ENCODE assay signal across 30 cellular contexts in genomic region chr22:19693981-19694670, GRCh38. TPM values are rescaled to one million over a fixed set of nuclear protein-coding genes. Genes with fewer than 3 reads are reported as not detected.
DNase-seq lines count a peak whose midpoint lies in the region; ATAC-seq, FAIRE-seq and TF ChIP-seq lines count a peak whose summit lies in the region.
"Had no signal": no experiment of that assay in that cellular context is flagged by ENCODE, and none has a peak within 500 bp of the region (broad histone marks: within the 10 kb centered on the region; RNA-seq: fewer than 3 reads in every experiment).

No MANE protein-coding gene starts in this region.

- TF ChIP-seq RAD21 in IMR-90 (IDR thresholded peaks at IDR 0.05; ENCODE audit: low read length) (no peak), H1 (IDR thresholded peaks at IDR 0.05 in 1 of 2, conservative IDR thresholded peaks at IDR 0.05 in 1 of 2; ENCODE audit: low read depth in 2 of 2, low read length in 2 of 2) (no peak)

- TF ChIP-seq CTCF in IMR-90 (conservative IDR thresholded peaks at IDR 0.05; ENCODE audit: low read depth, low read length) (no peak), H1 (IDR thresholded peaks at IDR 0.05; ENCODE audit: control extremely low read depth in 1 of 3, insufficient read depth in 1 of 3, low read depth in 1 of 3, low read length in 3 of 3) (no peak), osteoblast (IDR thresholded peaks at IDR 0.05; ENCODE audit: extremely low read depth, low read depth, low read length) (no peak)

- H3K4me2 ChIP-seq in IMR-90 (ENCODE audit: low read depth, low read length) (no peak overlapping the region), H1 (ENCODE audit: insufficient read depth in 1 of 2, low read depth in 2 of 2, low read length in 2 of 2) (no peak overlapping the region), osteoblast (ENCODE audit: insufficient read depth, low read length) (no peak overlapping the region)
- H3K4me2 ChIP-seq: A549, PC-9 had no signal

- H2BK12ac ChIP-seq in H1 (ENCODE audit: low read depth, low read length): peak overlapping the region; percentile 27; the same call in 1 of the 2 replicates

- H2AK9ac ChIP-seq in IMR-90 (replicated peaks; ENCODE audit: low read depth, low read length, poor library complexity): no peak overlapping the region

- DNase-seq in IMR-90 (no peak), H1 (ENCODE audit: low read depth in 1 of 2, low spot score in 2 of 2) (no peak), osteoblast (ENCODE audit: insufficient read length, low spot score, missing footprints) (peak; percentile 21), urothelium cell line (ENCODE audit: low spot score) (no peak), erythroblast (lab: John Stamatoyannopoulos, UW) (no peak)
- DNase-seq in effector memory CD4-positive, alpha-beta T cell: no peak
- DNase-seq: CD8-positive, alpha-beta memory T cell; DMS 273 treated with DMSO at 0.1 percent for 48 hours; DMS79; EL; GDM1; NCI-H1092 treated with DMSO at 0.1 percent for 48 hours; NCI-H1436; NCI-H187; NCI-H2081 treated with DMSO at 0.1 percent for 48 hours; NCI-H2171 treated with DMSO at 0.1 percent for 48 hours; NCI-H345; NCI-H510A treated with DMSO at 0.1 percent for 48 hours; NCI-H748 treated with DMSO at 0.1 percent for 48 hours; PC-9; SJCRH30 had no signal

- H3K9ac ChIP-seq in IMR-90 (ENCODE audit: low read depth, low read length) (no peak overlapping the region), H1 (replicated peaks in 1 of 4; ENCODE audit: extremely low read depth in 1 of 4, low read depth in 3 of 4, low read length in 3 of 4) (no peak overlapping the region)

- H4K91ac ChIP-seq in IMR-90 (ENCODE audit: insufficient read depth, low read depth, low read length) (no peak overlapping the region), H1 (replicated peaks; ENCODE audit: insufficient read length, low read length) (no peak overlapping the region)

- dilution Hi-C loops in IMR-90 (cut with HindIII; ENCODE audit: low sequenced_read_pairs, unreplicated experiment): no loop called here

- H2BK15ac ChIP-seq in IMR-90 (ENCODE audit: low read depth, low read length) (no peak overlapping the region), H1 (ENCODE audit: low read length) (0 out of 2 replicates have a peak overlapping the region, but pooled peaks have one; percentile 29)

- 93% methylated on average over 6 of the region's 12 CpGs; no CpG with 5 or more reads in 1 of the 2 experiments for WGBS in IMR-90 (ENCODE audit: extremely low coverage in 2 of 2, insufficient read length in 1 of 2), 2 experiments
- 90% methylated on average over 12 of the region's 12 CpGs; no CpG with 5 or more reads in 1 of the 2 experiments for WGBS in H1 (ENCODE audit: extremely low coverage in 1 of 2, insufficient coverage in 1 of 2, insufficient read length in 1 of 2, insufficient replicate concordance in 2 of 2, low coverage in 1 of 2, low lambda C conversion rate in 2 of 2, missing lambda C conversion rate in 1 of 2), 2 experiments

- H2BK20ac ChIP-seq in IMR-90 (ENCODE audit: low read depth, low read length): no peak overlapping the region
- no peak overlapping the region for H2BK20ac ChIP-seq in H1 (ENCODE audit: low read length)

- POLR2A ChIA-PET in IMR-90 (lab: Charles Lee; ENCODE audit: unreplicated experiment): no interaction called here
- POLR2A ChIA-PET in H1 (lab: Charles Lee; ENCODE audit: partially characterized antibody): no interaction called here

- no peak overlapping the region for H4K8ac ChIP-seq in IMR-90 (ENCODE audit: low read depth in 2 of 2, low read length in 2 of 2)
- H4K8ac ChIP-seq in H1 (ENCODE audit: extremely low read depth, insufficient read depth, low read length): no peak overlapping the region; the same call in 1 of the 2 replicates

- H4K20me1 ChIP-seq in IMR-90 (ENCODE audit: insufficient read depth, low read length) (no peaks in the 10 kb centered on the region), H1 (replicated peaks in 1 of 2; ENCODE audit: control insufficient read depth in 1 of 2, insufficient read depth in 2 of 2, low read length in 2 of 2) (no peaks in the 10 kb centered on the region), osteoblast (ENCODE audit: insufficient read depth, low read length) (no peaks in the 10 kb centered on the region)

- no peaks in the 10 kb centered on the region for H3K79me2 ChIP-seq in H1 (ENCODE audit: control insufficient read depth in 1 of 2, insufficient read depth in 2 of 2, low read length in 2 of 2)
- H3K79me2 ChIP-seq in osteoblast (ENCODE audit: insufficient read depth, low read length): no peaks in the 10 kb centered on the region

- H3K4ac ChIP-seq in IMR-90 (ENCODE audit: low read depth, low read length) (no peak overlapping the region), H1 (replicated peaks; ENCODE audit: insufficient read length, low read depth, low read length) (no peak overlapping the region)

- H2AFZ ChIP-seq in IMR-90 (replicated peaks; ENCODE audit: low read length, poor library complexity) (peak overlapping the region; percentile 58), H1 (ENCODE audit: low read length) (no peak overlapping the region), osteoblast (ENCODE audit: low read length) (no peak overlapping the region)
- H2AFZ ChIP-seq: PC-9 had no signal

- no peaks in the 10 kb centered on the region for H3K23me2 ChIP-seq in H1 (ENCODE audit: low read depth, low read length)

- CTCF ChIA-PET in IMR-90 (lab: Yijun Ruan, JAX): no interaction called here
- CTCF ChIA-PET in H1 (lab: Charles Lee; ENCODE audit: partially characterized antibody): interaction anchor here (2.2 kb wide), 1 partner anchor 14 kb away, joined by 13 read pairs; no protein-coding TSS in a partner anchor

- H2BK5ac ChIP-seq in IMR-90 (ENCODE audit: low read depth, low read length, poor library complexity, severe bottlenecking) (no peak overlapping the region), H1 (ENCODE audit: low read depth, low read length) (no peak overlapping the region)

- H3K79me1 ChIP-seq in IMR-90 (ENCODE audit: low read depth in 1 of 2, low read length in 2 of 2) (no peaks in the 10 kb centered on the region), H1 (ENCODE audit: low read depth, low read length) (no peaks in the 10 kb centered on the region)

- H2AK5ac ChIP-seq in IMR-90 (ENCODE audit: low read depth, low read length): no peak overlapping the region
- no peak overlapping the region for H2AK5ac ChIP-seq in H1 (ENCODE audit: low read depth, low read length)

- no peaks in the 10 kb centered on the region for H3K9me3 ChIP-seq in IMR-90 (ENCODE audit: control insufficient read depth, insufficient read depth, low read length)
- no peaks in the 10 kb centered on the region for H3K9me3 ChIP-seq in H1 (ENCODE audit: insufficient read depth in 2 of 2, low read depth in 1 of 2, low read length in 1 of 2)
- H3K9me3 ChIP-seq in osteoblast (ENCODE audit: low read depth, low read length): no peaks in the 10 kb centered on the region
- no peaks in the 10 kb centered on the region for H3K9me3 ChIP-seq in effector memory CD4-positive, alpha-beta T cell (ENCODE audit: control insufficient read depth, low read length)
- H3K9me3 ChIP-seq: A549, SJCRH30 had no signal

- TF ChIP-seq POLR2A in IMR-90 (IDR thresholded peaks at IDR 0.05; ENCODE audit: low read depth, low read length): no peak
- no peak for TF ChIP-seq POLR2A in H1 (IDR thresholded peaks at IDR 0.05; ENCODE audit: control extremely low read depth in 1 of 2, low read depth in 2 of 2, low read length in 2 of 2)
- TF ChIP-seq POLR2A in erythroblast (IDR thresholded peaks at IDR 0.05; ENCODE audit: low read length): no peak

- TF ChIP-seq EP300 in H1 (IDR thresholded peaks at IDR 0.05; ENCODE audit: borderline replicate concordance in 1 of 2, low read depth in 2 of 2, low read length in 2 of 2): no peak

- H3K23ac ChIP-seq in IMR-90 (ENCODE audit: low read depth, low read length) (no peak overlapping the region), H1 (ENCODE audit: insufficient read length) (no peak overlapping the region)

- H3K56ac ChIP-seq in IMR-90 (ENCODE audit: extremely low read depth, insufficient read depth, low read length) (no peak overlapping the region), H1 (replicated peaks; ENCODE audit: insufficient read length, low read depth, low read length) (no peak overlapping the region)

- H3K36me3 ChIP-seq in IMR-90 (ENCODE audit: control insufficient read depth, insufficient read depth, low read length) (no peaks in the 10 kb centered on the region), H1 (ENCODE audit: control insufficient read depth in 2 of 4, insufficient read depth in 4 of 4, low read length in 3 of 4) (no peaks in the 10 kb centered on the region), osteoblast (ENCODE audit: insufficient read depth, low read length) (no peaks in the 10 kb centered on the region)
- H3K36me3 ChIP-seq in effector memory CD4-positive, alpha-beta T cell (ENCODE audit: control insufficient read depth, insufficient read depth, low read length): no peaks in the 10 kb centered on the region
- H3K36me3 ChIP-seq: SJCRH30 had no signal

- H3K18ac ChIP-seq in IMR-90 (ENCODE audit: low read depth, low read length) (no peak overlapping the region), H1 (ENCODE audit: extremely low read depth, low read length) (no peak overlapping the region)

- H2BK120ac ChIP-seq in IMR-90 (ENCODE audit: low read depth, low read length): no peak overlapping the region
- H2BK120ac ChIP-seq in H1 (replicated peaks; ENCODE audit: low read depth, low read length): no peak overlapping the region

- H3K4me1 ChIP-seq in IMR-90 (ENCODE audit: control insufficient read depth, insufficient read depth, low read length): no peaks in the 10 kb centered on the region; the same call in 1 of the 2 replicates
- peaks cover 0 to 7% (median 4%) of the 10 kb centered on the region in 4 experiments; a peak in 6 of 7 replicates for H3K4me1 ChIP-seq in H1 (replicated peaks in 1 of 4; ENCODE audit: control insufficient read depth in 3 of 4, insufficient read depth in 4 of 4, low read length in 3 of 4)
- peaks cover 4% of the 10 kb centered on the region for H3K4me1 ChIP-seq in osteoblast (ENCODE audit: insufficient read depth, low read length)
- no peaks in the 10 kb centered on the region for H3K4me1 ChIP-seq in effector memory CD4-positive, alpha-beta T cell (ENCODE audit: control insufficient read depth, insufficient read depth, low read length, poor library complexity, severe bottlenecking)

- H3K27ac ChIP-seq in IMR-90 (ENCODE audit: insufficient read depth, low read length) (no peak overlapping the region), H1 (ENCODE audit: low read depth, low read length) (no peak overlapping the region), osteoblast (ENCODE audit: low read depth, low read length) (no peak overlapping the region)
- H3K27ac ChIP-seq in effector memory CD4-positive, alpha-beta T cell (ENCODE audit: insufficient read depth, low read length, poor library complexity, severe bottlenecking): no peak overlapping the region
- H3K27ac ChIP-seq: A549, PC-9, SJCRH30 had no signal

- H3K4me3 ChIP-seq in IMR-90 (ENCODE audit: insufficient read depth, low read depth, low read length) (no peak overlapping the region), H1 (ENCODE audit: extremely low read depth in 1 of 4, insufficient read depth in 2 of 4, low read depth in 3 of 4, low read length in 4 of 4) (no peak overlapping the region), osteoblast (ENCODE audit: insufficient read depth, low read length) (no peak overlapping the region)
- no peak overlapping the region for H3K4me3 ChIP-seq in effector memory CD4-positive, alpha-beta T cell (ENCODE audit: insufficient read depth, low read depth, low read length, poor library complexity, severe bottlenecking)
- H3K4me3 ChIP-seq: A549, GM12878, PC-9, SJCRH30 had no signal

- H3K9me1 ChIP-seq in IMR-90 (ENCODE audit: insufficient read depth, low read length): no peaks in the 10 kb centered on the region; the same call in 1 of the 2 replicates

- FAIRE-seq in H1 (lab: Jason Lieb, UNC) (no peak), urothelium cell line (lab: Jason Lieb, UNC) (peak; percentile 50)
- FAIRE-seq: A549, GM12878, H54, HTR-8/SVneo had no signal

- BruUV-seq in IMR-90 (replicated peaks; lab: Mats Ljungman, UMichigan): no TSS peak

- intact Hi-C loops in IMR-90 (cut with micrococcal nuclease): no loop called here

- H3K14ac ChIP-seq in IMR-90 (replicated peaks; ENCODE audit: low read depth, low read length): no peak overlapping the region
- no peak overlapping the region for H3K14ac ChIP-seq in H1 (ENCODE audit: insufficient read length)

- in situ Hi-C loops in IMR-90 (cut with MboI; ENCODE audit: low sequenced_read_pairs): no loop called here

- no peak overlapping the region for H4K5ac ChIP-seq in IMR-90 (ENCODE audit: low read depth, low read length)
- H4K5ac ChIP-seq in H1 (ENCODE audit: insufficient read length, low read depth, low read length): no peak overlapping the region

- H3K27me3 ChIP-seq in IMR-90 (ENCODE audit: control insufficient read depth, insufficient read depth, low read length) (peaks cover 5% of the 10 kb centered on the region; the same call in 1 of the 2 replicates), H1 (replicated peaks in 1 of 4; ENCODE audit: control insufficient read depth in 3 of 4, extremely low read depth in 1 of 4, insufficient read depth in 3 of 4, low read length in 3 of 4) (no peaks in the 10 kb centered on the region), osteoblast (ENCODE audit: insufficient read depth, low read length) (peaks cover 17% of the 10 kb centered on the region)
- no peaks in the 10 kb centered on the region for H3K27me3 ChIP-seq in effector memory CD4-positive, alpha-beta T cell (replicated peaks; ENCODE audit: control insufficient read depth, insufficient read depth, low read length, poor library complexity, severe bottlenecking)

- ATAC-seq in IMR-90 (ENCODE audit: low read depth) (no peak), HG03521 (IDR thresholded peaks at IDR 0.05; ENCODE audit: unreplicated experiment) (no peak)
- ATAC-seq: A549, GM12878, Right ventricle myocardium inferior, SK-N-SH treated with all-trans-retinoic acid at 6 μM for 48 hours had no signal

RNA-seq across cellular contexts. Expression of gene SEPTIN5, which starts 20.2 kb away (rescaled TPM):
- 16.8 and 17.2 TPM in 2 replicates for total RNA-seq in IMR-90 (2012; rRNA removed)
- polyA plus RNA-seq in IMR-90 (2012; rRNA removed): 20.7 and 22.3 TPM in 2 replicates
- polyA plus RNA-seq in IMR-90 (2012; cell fraction: cytosol; rRNA removed): 10.4 and 22.8 TPM in 2 replicates
- 65.7 and 90.4 TPM in 2 replicates for polyA plus RNA-seq in IMR-90 (2012; cell fraction: nucleus; rRNA removed; ENCODE audit: low replicate concordance)
- total RNA-seq in H1 (2021; fragmentation: NEBNext Ultra II Directional; extraction: Animal tissue kit (Norgen Biotek cat#: 25700)): 7.8 and 8.6 TPM in 2 replicates
- 6.0 and 9.1 TPM in 2 replicates for polyA plus RNA-seq in H1 (2011; rRNA removed)
- polyA plus RNA-seq in H1 (2011; cell fraction: cytosol; rRNA removed): 6.7 TPM
- polyA plus RNA-seq in H1 (2011; cell fraction: nucleus; rRNA removed): 18.5 TPM
- polyA plus RNA-seq in H1 (2012, experiment 1 of 2): 5.8 to 13.4 TPM (median 10.9 TPM) in 4 replicates
- polyA plus RNA-seq in H1 (2012, experiment 2 of 2): 8.4 TPM
- 9.7 TPM for polyA plus RNA-seq in H1 (2013, experiment 1 of 2)
- polyA plus RNA-seq in H1 (2013, experiment 2 of 2): 9.0 TPM
- 7.3 and 8.0 TPM in 2 replicates for polyA minus RNA-seq in H1 (2011; rRNA and poly(A)+ RNA removed)
- 2.3 TPM for polyA minus RNA-seq in H1 (2011; cell fraction: cytosol; rRNA and poly(A)+ RNA removed)
- 8.8 TPM for polyA minus RNA-seq in H1 (2011; cell fraction: nucleus; rRNA and poly(A)+ RNA removed)
- total RNA-seq in osteoblast: 11.2 and 14.5 TPM in 2 replicates
- total RNA-seq: B cell had no signal
- polyA plus RNA-seq: CD8-positive, alpha-beta memory T cell had no signal

RNA-seq across cellular contexts. Expression of gene GP1BB, which starts 29.2 kb away (rescaled TPM):
- total RNA-seq in IMR-90 (2012; rRNA removed) (0.18 and 0.28 TPM in 2 replicates), osteoblast (0.88 and 1.8 TPM in 2 replicates)
- polyA plus RNA-seq in IMR-90 (2012; rRNA removed) (1.5 and 4.6 TPM in 2 replicates), H1 (2011; rRNA removed) (0.36 and 0.66 TPM in 2 replicates)
- polyA plus RNA-seq in IMR-90 (2012; cell fraction: cytosol; rRNA removed): 1.2 and 3.0 TPM in 2 replicates
- 7.1 and 36.7 TPM in 2 replicates for polyA plus RNA-seq in IMR-90 (2012; cell fraction: nucleus; rRNA removed; ENCODE audit: low replicate concordance)
- total RNA-seq in H1 (2021; fragmentation: NEBNext Ultra II Directional; extraction: Animal tissue kit (Norgen Biotek cat#: 25700)): not detected in 2 replicates
- 0.27 TPM for polyA plus RNA-seq in H1 (2011; cell fraction: cytosol; rRNA removed)
- 2.4 TPM for polyA plus RNA-seq in H1 (2011; cell fraction: nucleus; rRNA removed)
- polyA plus RNA-seq in H1 (2012, experiment 1 of 2): 0.38 to 0.69 TPM (median 0.55 TPM) in 3 of 4 replicates, not detected in the other
- polyA plus RNA-seq in H1 (2012, experiment 2 of 2): not detected
- 0.36 TPM for polyA plus RNA-seq in H1 (2013, experiment 1 of 2)
- 0.83 TPM for polyA plus RNA-seq in H1 (2013, experiment 2 of 2)
- not detected in 2 replicates for polyA minus RNA-seq in H1 (2011; rRNA and poly(A)+ RNA removed)
- polyA minus RNA-seq in H1 (2011; cell fraction: cytosol; rRNA and poly(A)+ RNA removed): not detected
- polyA minus RNA-seq in H1 (2011; cell fraction: nucleus; rRNA and poly(A)+ RNA removed): 0.60 TPM
- total RNA-seq: B cell; CD8-positive, alpha-beta memory T cell; Right ventricle myocardium inferior; RPMI7951 had no signal
- polyA plus RNA-seq: CD8-positive, alpha-beta memory T cell had no signal
